ENCODE assay signal across 1 cellular context in genomic region chr6:36735110-36735971, GRCh38.
TF ChIP-seq lines count a peak whose summit lies in the region.

No MANE protein-coding gene starts in this region.

TF ChIP-seq in HEK293, 187 proteins besides CTCF, POLR2A, EP300 and RAD21 (continued from another document):
- TF ChIP-seq ZNF280C (tag by site-specific recombination; IDR thresholded peaks at IDR 0.05) (no peak), ZNF341 (tag by site-specific recombination; IDR thresholded peaks at IDR 0.05; ENCODE audit: low read depth) (no peak), TCF7L2 (IDR thresholded peaks at IDR 0.05; ENCODE audit: borderline replicate concordance, low read depth, low read length) (no peak), ZNF132 (tag by site-specific recombination; IDR thresholded peaks at IDR 0.05; ENCODE audit: borderline replicate concordance) (no peak), ATF2 (tag by site-specific recombination; IDR thresholded peaks at IDR 0.05; ENCODE audit: low read depth) (no peak), ZNF394 (tag by site-specific recombination; IDR thresholded peaks at IDR 0.05; ENCODE audit: borderline replicate concordance) (no peak), ZNF214 (tag by site-specific recombination; IDR thresholded peaks at IDR 0.05; ENCODE audit: borderline replicate concordance) (no peak)
TF ChIP-seq in HEK293: peak in this region for 9.
